1 cellular context compared by ENCODE assay signal in the genomic region with DNA sequence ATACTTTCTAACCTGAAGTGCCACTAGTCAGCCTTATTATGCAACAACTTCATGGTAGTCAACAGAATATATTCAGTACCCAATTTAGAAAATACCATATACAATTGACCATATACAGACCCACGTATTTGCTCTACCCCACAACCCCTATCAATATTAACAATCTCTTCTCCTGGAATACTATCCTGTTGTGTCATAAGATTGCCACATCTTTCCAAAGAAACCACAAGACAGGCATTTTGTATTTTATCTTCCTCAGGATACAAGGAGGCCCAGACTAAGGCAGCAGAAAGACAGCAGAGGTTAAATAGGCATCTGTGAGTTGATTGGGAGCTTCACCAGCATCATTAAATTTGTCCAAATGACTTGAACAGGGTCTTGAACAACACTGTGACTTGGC.
TF ChIP-seq lines count a peak whose summit lies in the region.

No MANE protein-coding gene starts in this region.

TF ChIP-seq in H1, 55 proteins besides CTCF, POLR2A, EP300 and RAD21:
- TF ChIP-seq ATF2 (IDR thresholded peaks at IDR 0.05; ENCODE audit: low read length) (no peak), CREB1 (IDR thresholded peaks at IDR 0.05) (no peak), ZNF274 (IDR thresholded peaks at IDR 0.05; ENCODE audit: borderline replicate concordance, extremely low read depth, low read length) (no peak), SUZ12 (IDR thresholded peaks at IDR 0.05; ENCODE audit: low read length) (no peak), KDM5A (IDR thresholded peaks at IDR 0.05; ENCODE audit: low read length) (no peak), POU5F1 (IDR thresholded peaks at IDR 0.05; ENCODE audit: low read depth, low read length) (no peak), TCF12 (IDR thresholded peaks at IDR 0.05; ENCODE audit: low read depth, low read length) (no peak), SP4 (IDR thresholded peaks at IDR 0.05; ENCODE audit: low read length) (no peak), CTBP2 (IDR thresholded peaks at IDR 0.05; ENCODE audit: borderline replicate concordance, insufficient read depth, insufficient read length, low read length) (no peak), SAP30 (IDR thresholded peaks at IDR 0.05; ENCODE audit: insufficient read depth, insufficient replicate concordance, low read length) (no peak), ASH2L (IDR thresholded peaks at IDR 0.05; ENCODE audit: low read length) (no peak), GTF2F1 (IDR thresholded peaks at IDR 0.05; ENCODE audit: borderline replicate concordance, low read depth, low read length) (no peak), CEBPB (IDR thresholded peaks at IDR 0.05; ENCODE audit: low read depth, low read length) (no peak), PHF8 (conservative IDR thresholded peaks at IDR 0.05; ENCODE audit: low read depth, low read length) (no peak), E2F6 (IDR thresholded peaks at IDR 0.05) (no peak), RBBP5 (IDR thresholded peaks at IDR 0.05; ENCODE audit: borderline replicate concordance, low read depth, low read length) (no peak), POLR2AphosphoS5 (IDR thresholded peaks at IDR 0.05; ENCODE audit: low read depth, low read length) (no peak)
- TF ChIP-seq, protein P1, sequence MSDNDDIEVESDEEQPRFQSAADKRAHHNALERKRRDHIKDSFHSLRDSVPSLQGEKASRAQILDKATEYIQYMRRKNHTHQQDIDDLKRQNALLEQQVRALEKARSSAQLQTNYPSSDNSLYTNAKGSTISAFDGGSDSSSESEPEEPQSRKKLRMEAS (IDR thresholded peaks at IDR 0.05), result no peak
- TF ChIP-seq, protein P2, sequence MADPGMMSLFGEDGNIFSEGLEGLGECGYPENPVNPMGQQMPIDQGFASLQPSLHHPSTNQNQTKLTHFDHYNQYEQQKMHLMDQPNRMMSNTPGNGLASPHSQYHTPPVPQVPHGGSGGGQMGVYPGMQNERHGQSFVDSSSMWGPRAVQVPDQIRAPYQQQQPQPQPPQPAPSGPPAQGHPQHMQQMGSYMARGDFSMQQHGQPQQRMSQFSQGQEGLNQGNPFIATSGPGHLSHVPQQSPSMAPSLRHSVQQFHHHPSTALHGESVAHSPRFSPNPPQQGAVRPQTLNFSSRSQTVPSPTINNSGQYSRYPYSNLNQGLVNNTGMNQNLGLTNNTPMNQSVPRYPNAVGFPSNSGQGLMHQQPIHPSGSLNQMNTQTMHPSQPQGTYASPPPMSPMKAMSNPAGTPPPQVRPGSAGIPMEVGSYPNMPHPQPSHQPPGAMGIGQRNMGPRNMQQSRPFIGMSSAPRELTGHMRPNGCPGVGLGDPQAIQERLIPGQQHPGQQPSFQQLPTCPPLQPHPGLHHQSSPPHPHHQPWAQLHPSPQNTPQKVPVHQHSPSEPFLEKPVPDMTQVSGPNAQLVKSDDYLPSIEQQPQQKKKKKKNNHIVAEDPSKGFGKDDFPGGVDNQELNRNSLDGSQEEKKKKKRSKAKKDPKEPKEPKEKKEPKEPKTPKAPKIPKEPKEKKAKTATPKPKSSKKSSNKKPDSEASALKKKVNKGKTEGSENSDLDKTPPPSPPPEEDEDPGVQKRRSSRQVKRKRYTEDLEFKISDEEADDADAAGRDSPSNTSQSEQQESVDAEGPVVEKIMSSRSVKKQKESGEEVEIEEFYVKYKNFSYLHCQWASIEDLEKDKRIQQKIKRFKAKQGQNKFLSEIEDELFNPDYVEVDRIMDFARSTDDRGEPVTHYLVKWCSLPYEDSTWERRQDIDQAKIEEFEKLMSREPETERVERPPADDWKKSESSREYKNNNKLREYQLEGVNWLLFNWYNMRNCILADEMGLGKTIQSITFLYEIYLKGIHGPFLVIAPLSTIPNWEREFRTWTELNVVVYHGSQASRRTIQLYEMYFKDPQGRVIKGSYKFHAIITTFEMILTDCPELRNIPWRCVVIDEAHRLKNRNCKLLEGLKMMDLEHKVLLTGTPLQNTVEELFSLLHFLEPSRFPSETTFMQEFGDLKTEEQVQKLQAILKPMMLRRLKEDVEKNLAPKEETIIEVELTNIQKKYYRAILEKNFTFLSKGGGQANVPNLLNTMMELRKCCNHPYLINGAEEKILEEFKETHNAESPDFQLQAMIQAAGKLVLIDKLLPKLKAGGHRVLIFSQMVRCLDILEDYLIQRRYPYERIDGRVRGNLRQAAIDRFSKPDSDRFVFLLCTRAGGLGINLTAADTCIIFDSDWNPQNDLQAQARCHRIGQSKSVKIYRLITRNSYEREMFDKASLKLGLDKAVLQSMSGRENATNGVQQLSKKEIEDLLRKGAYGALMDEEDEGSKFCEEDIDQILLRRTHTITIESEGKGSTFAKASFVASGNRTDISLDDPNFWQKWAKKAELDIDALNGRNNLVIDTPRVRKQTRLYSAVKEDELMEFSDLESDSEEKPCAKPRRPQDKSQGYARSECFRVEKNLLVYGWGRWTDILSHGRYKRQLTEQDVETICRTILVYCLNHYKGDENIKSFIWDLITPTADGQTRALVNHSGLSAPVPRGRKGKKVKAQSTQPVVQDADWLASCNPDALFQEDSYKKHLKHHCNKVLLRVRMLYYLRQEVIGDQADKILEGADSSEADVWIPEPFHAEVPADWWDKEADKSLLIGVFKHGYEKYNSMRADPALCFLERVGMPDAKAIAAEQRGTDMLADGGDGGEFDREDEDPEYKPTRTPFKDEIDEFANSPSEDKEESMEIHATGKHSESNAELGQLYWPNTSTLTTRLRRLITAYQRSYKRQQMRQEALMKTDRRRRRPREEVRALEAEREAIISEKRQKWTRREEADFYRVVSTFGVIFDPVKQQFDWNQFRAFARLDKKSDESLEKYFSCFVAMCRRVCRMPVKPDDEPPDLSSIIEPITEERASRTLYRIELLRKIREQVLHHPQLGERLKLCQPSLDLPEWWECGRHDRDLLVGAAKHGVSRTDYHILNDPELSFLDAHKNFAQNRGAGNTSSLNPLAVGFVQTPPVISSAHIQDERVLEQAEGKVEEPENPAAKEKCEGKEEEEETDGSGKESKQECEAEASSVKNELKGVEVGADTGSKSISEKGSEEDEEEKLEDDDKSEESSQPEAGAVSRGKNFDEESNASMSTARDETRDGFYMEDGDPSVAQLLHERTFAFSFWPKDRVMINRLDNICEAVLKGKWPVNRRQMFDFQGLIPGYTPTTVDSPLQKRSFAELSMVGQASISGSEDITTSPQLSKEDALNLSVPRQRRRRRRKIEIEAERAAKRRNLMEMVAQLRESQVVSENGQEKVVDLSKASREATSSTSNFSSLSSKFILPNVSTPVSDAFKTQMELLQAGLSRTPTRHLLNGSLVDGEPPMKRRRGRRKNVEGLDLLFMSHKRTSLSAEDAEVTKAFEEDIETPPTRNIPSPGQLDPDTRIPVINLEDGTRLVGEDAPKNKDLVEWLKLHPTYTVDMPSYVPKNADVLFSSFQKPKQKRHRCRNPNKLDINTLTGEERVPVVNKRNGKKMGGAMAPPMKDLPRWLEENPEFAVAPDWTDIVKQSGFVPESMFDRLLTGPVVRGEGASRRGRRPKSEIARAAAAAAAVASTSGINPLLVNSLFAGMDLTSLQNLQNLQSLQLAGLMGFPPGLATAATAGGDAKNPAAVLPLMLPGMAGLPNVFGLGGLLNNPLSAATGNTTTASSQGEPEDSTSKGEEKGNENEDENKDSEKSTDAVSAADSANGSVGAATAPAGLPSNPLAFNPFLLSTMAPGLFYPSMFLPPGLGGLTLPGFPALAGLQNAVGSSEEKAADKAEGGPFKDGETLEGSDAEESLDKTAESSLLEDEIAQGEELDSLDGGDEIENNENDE (IDR thresholded peaks at IDR 0.05; ENCODE audit: insufficient replicate concordance, low read length), result no peak
- TF ChIP-seq, protein P3, sequence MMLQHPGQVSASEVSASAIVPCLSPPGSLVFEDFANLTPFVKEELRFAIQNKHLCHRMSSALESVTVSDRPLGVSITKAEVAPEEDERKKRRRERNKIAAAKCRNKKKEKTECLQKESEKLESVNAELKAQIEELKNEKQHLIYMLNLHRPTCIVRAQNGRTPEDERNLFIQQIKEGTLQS (IDR thresholded peaks at IDR 0.05; ENCODE audit: insufficient read depth, low read depth, low read length), result no peak
